18 cellular contexts compared by ENCODE assay signal in the genomic region with DNA sequence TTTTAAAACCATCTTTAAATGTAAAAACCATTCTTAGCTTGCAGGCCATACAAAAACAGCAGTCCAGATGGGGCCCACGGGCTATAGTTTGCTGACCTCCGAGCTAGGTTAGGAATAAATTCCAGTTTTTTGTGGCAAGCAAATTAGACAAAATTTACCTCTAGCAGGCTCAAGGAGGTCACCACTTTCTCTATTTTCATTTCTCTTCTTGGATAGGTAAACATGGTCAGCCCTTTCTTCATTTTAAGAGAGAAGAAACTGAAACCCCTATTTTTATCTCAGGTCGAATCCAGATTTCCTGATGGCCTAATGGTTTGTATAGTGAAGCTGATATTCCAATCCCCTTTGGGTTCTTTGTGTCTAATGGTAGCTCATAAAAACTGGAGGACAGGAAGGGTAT.
"Had no signal": no experiment of that assay in that cellular context is flagged by ENCODE, and none has a peak within 500 bp of the region (broad histone marks: within the 10 kb centered on the region; RNA-seq: fewer than 3 reads in every experiment).

No MANE protein-coding gene starts in this region.

- H3K4me3 Mint-ChIP-seq: activated CD8-positive, alpha-beta T cell treated with anti-CD3 and anti-CD28 coated beads, Interleukin-2, amount 10 ng/mL, durations not matched to agents 7 days and 5 days; dendritic cell treated with granulocyte-macrophage colony-stimulating factor and Interleukin-4, amounts not matched to agents 40 ng/mL and 50 ng/mL, for 4 days; effector memory CD8-positive, alpha-beta T cell; nephron progenitor cell had no signal

- DNase-seq: activated CD4-positive, alpha-beta T cell treated with anti-CD3 and anti-CD28 coated beads for 1 hour; activated CD8-positive, alpha-beta memory T cell treated with anti-CD3 and anti-CD28 coated beads, Interleukin-2, amount 50 U/mL, for 4 hours; activated CD8-positive, alpha-beta T cell treated with anti-CD3 and anti-CD28 coated beads, Interleukin-2, amount 10 ng/mL, durations not matched to agents 7 days and 5 days; activated naive CD4-positive, alpha-beta T cell; aorta; cerebellar nuclear complex; effector memory CD8-positive, alpha-beta T cell; foreskin keratinocyte; head of caudate nucleus; nephron progenitor cell; ovary; stomach; T-helper 1 cell; testis; upper lobe of right lung had no signal

- H3K27ac Mint-ChIP-seq: activated CD8-positive, alpha-beta T cell treated with anti-CD3 and anti-CD28 coated beads, Interleukin-2, amount 10 ng/mL, durations not matched to agents 7 days and 5 days; dendritic cell treated with granulocyte-macrophage colony-stimulating factor and Interleukin-4, amounts not matched to agents 40 ng/mL and 50 ng/mL, for 4 days; nephron progenitor cell had no signal

- H3K4me1 ChIP-seq: breast epithelium, foreskin keratinocyte had no signal

- H3K27ac ChIP-seq: breast epithelium, foreskin keratinocyte, ovary, stomach, upper lobe of right lung had no signal

- H3K36me3 ChIP-seq: breast epithelium, ovary had no signal

- H3K27me3 Mint-ChIP-seq: dendritic cell treated with granulocyte-macrophage colony-stimulating factor and Interleukin-4, amounts not matched to agents 40 ng/mL and 50 ng/mL, for 4 days; effector memory CD8-positive, alpha-beta T cell had no signal

- H3K27me3 ChIP-seq: breast epithelium, foreskin keratinocyte, ovary, stomach, testis, upper lobe of right lung had no signal

- ATAC-seq: activated CD8-positive, alpha-beta T cell treated with anti-CD3 and anti-CD28 coated beads, Interleukin-2, amount 10 ng/mL, durations not matched to agents 7 days and 5 days; effector memory CD8-positive, alpha-beta T cell; foreskin keratinocyte; sciatic nerve; upper lobe of right lung had no signal

- H3K9me3 ChIP-seq: breast epithelium, ovary, stomach, testis, upper lobe of right lung had no signal

- H3K4me3 ChIP-seq: breast epithelium, ovary, stomach, testis, upper lobe of right lung had no signal

- H3K9me3 Mint-ChIP-seq: dendritic cell treated with granulocyte-macrophage colony-stimulating factor and Interleukin-4, amounts not matched to agents 40 ng/mL and 50 ng/mL, for 4 days; effector memory CD8-positive, alpha-beta T cell; nephron progenitor cell had no signal
